31 cellular contexts compared by ENCODE assay signal in the genomic region with DNA sequence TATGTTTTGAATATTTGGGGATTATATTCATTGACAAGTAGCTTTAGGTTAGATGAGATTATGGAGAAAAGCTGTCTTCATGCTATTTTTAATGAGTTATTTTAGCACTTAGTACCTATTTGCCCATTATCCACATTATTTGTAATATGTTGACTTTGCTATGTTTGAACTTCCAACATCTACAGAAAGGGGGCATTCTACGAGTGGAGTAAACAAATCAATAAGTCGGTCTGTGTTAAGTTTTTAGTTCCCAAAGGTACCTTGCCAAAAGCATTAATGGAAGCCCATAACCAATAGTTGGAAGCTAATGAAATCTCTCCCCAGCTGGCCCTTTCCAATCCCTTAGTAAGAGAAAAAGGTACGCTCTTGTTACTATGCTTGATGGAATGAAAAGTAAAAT.
"Had no signal": no experiment of that assay in that cellular context is flagged by ENCODE, and none has a peak within 500 bp of the region (broad histone marks: within the 10 kb centered on the region; RNA-seq: fewer than 3 reads in every experiment).

No MANE protein-coding gene starts in this region.

- ATAC-seq: activated CD4-positive, CD25-positive, alpha-beta regulatory T cell treated with anti-CD3 and anti-CD28 coated beads, Interleukin-2, amount 50 U/mL, for 24 hours; activated naive CD4-positive, alpha-beta T cell treated with anti-CD3 and anti-CD28 coated beads, Interleukin-2, amount 50 U/mL, for 72 hours; activated T-cell treated with anti-CD3 and anti-CD28 coated beads, Interleukin-2, amount 50 U/mL, for 4 hours; body of pancreas; WTC11 had no signal

- H3K4me3 Mint-ChIP-seq: activated CD4-positive, alpha-beta memory T cell treated with anti-CD3 and anti-CD28 coated beads for 36 hours; activated naive CD4-positive, alpha-beta T cell treated with anti-CD3 and anti-CD28 coated beads for 36 hours; activated T-cell treated with anti-CD3 and anti-CD28 coated beads, Interleukin-2, amount 50 U/mL, for 4 hours; activated T-helper 1 cell treated with anti-CD3 and anti-CD28 coated beads, Interleukin-12 subunit alpha, Interleukin-12 subunit beta, Interleukin-2, Interleukin-4 antibody, amounts not matched to agents 30 ng/mL and 10 ng/mL and 1 ng/mL, durations not matched to agents 14 hours and 24 hours and 36 hours; T-helper 1 cell treated with Interleukin-12 subunit alpha and Interleukin-12 subunit beta and Interleukin-4 antibody, amounts not matched to agents 30 μg/mL and 1 μg/mL, for 36 hours; T-helper 2 cell treated with Interferon-gamma antibody and Interleukin-4, amounts not matched to agents 5 μg/mL and 100 μg/mL, for 36 hours; WTC11 had no signal

- DNase-seq: activated CD4-positive, alpha-beta memory T cell treated with anti-CD3 and anti-CD28 coated beads for 36 hours; activated CD4-positive, alpha-beta T cell treated with anti-CD3 and anti-CD28 coated beads for 4 hours; activated CD4-positive, alpha-beta T cell treated with anti-CD3 and anti-CD28 coated beads, Interleukin-2, amount 50 U/mL, for 1 hour; activated CD8-positive, alpha-beta memory T cell treated with anti-CD3 and anti-CD28 coated beads, Interleukin-2, amount 50 U/mL, for 4 hours; activated gamma-delta T cell treated with Interleukin-2 at 50 U/mL for 16 hours; activated naive CD4-positive, alpha-beta T cell treated with anti-CD3 and anti-CD28 coated beads for 36 hours; activated T-cell treated with anti-CD3 and anti-CD28 coated beads for 4 hours; activated T-cell treated with anti-CD3 and anti-CD28 coated beads, Interleukin-2, amount 50 U/mL, for 4 hours; adrenal gland; body of pancreas; cerebellar nuclear complex; Karpas-422; KBM-7; NCI-H1048; NCI-H1105 treated with DMSO at 0.1 percent for 48 hours; NCI-H1436; NCI-H1694 treated with DMSO at 0.1 percent for 48 hours; NCI-H2029 treated with DMSO at 0.1 percent for 48 hours; NCI-H226; NCI-H446 treated with DMSO at 0.1 percent for 48 hours; NCI-H524; NCI-H69; NK-92 treated with Interleukin-12 subunit alpha and Interleukin-12 subunit beta, amount 100 ng/mL, for 24 hours; SHP77; SJCRH30 had no signal

- H3K27ac Mint-ChIP-seq: activated CD4-positive, alpha-beta memory T cell treated with anti-CD3 and anti-CD28 coated beads for 36 hours; activated naive CD4-positive, alpha-beta T cell treated with anti-CD3 and anti-CD28 coated beads for 36 hours; activated naive CD4-positive, alpha-beta T cell treated with anti-CD3 and anti-CD28 coated beads, Interleukin-2, amount 50 U/mL, for 72 hours; activated T-helper 1 cell treated with anti-CD3 and anti-CD28 coated beads, Interleukin-12 subunit alpha, Interleukin-12 subunit beta, Interleukin-2, Interleukin-4 antibody, amounts not matched to agents 30 ng/mL and 10 ng/mL and 1 ng/mL, durations not matched to agents 14 hours and 24 hours and 36 hours; T-helper 1 cell treated with Interleukin-12 subunit alpha and Interleukin-12 subunit beta and Interleukin-4 antibody, amounts not matched to agents 30 μg/mL and 1 μg/mL, for 36 hours; T-helper 2 cell treated with Interferon-gamma antibody and Interleukin-4, amounts not matched to agents 5 μg/mL and 100 μg/mL, for 36 hours; WTC11 had no signal

- H3K9me3 Mint-ChIP-seq: activated CD4-positive, alpha-beta memory T cell treated with anti-CD3 and anti-CD28 coated beads for 36 hours; activated naive CD4-positive, alpha-beta T cell treated with anti-CD3 and anti-CD28 coated beads for 36 hours; activated naive CD4-positive, alpha-beta T cell treated with anti-CD3 and anti-CD28 coated beads, Interleukin-2, amount 50 U/mL, for 72 hours; activated T-cell treated with anti-CD3 and anti-CD28 coated beads, Interleukin-2, amount 50 U/mL, for 4 hours; activated T-helper 1 cell treated with anti-CD3 and anti-CD28 coated beads, Interleukin-12 subunit alpha, Interleukin-12 subunit beta, Interleukin-2, Interleukin-4 antibody, amounts not matched to agents 30 ng/mL and 10 ng/mL and 1 ng/mL, durations not matched to agents 14 hours and 24 hours and 36 hours; T-helper 1 cell treated with Interleukin-12 subunit alpha and Interleukin-12 subunit beta and Interleukin-4 antibody, amounts not matched to agents 30 μg/mL and 1 μg/mL, for 36 hours; T-helper 2 cell treated with Interferon-gamma antibody and Interleukin-4, amounts not matched to agents 5 μg/mL and 100 μg/mL, for 36 hours; WTC11 had no signal

- H3K36me3 Mint-ChIP-seq: activated CD4-positive, alpha-beta memory T cell treated with anti-CD3 and anti-CD28 coated beads for 36 hours; activated naive CD4-positive, alpha-beta T cell treated with anti-CD3 and anti-CD28 coated beads, Interleukin-2, amount 50 U/mL, for 72 hours; WTC11 had no signal
